Comparison of ENCODE assay signal across 14 cellular contexts in genomic region chr1:220368352-220369265, GRCh38.
A peak's percentile ranks its signal among the peaks of the same experiment; 100 is the strongest.
DNase-seq lines count a peak whose midpoint lies in the region; ATAC-seq, FAIRE-seq and TF ChIP-seq lines count a peak whose summit lies in the region.
"Had no signal": no experiment of that assay in that cellular context is flagged by ENCODE, and none has a peak within 500 bp of the region (broad histone marks: within the 10 kb centered on the region; RNA-seq: fewer than 3 reads in every experiment).

No MANE protein-coding gene starts in this region.

- TF ChIP-seq POLR2A in testis (IDR thresholded peaks at IDR 0.05): no peak

- no peak overlapping the region for H3K4me3 ChIP-seq in testis
- H3K4me3 ChIP-seq: gastroesophageal sphincter, skin epidermis, vagina had no signal

- no peaks in the 10 kb centered on the region for H3K9me3 ChIP-seq in testis
- H3K9me3 ChIP-seq: vagina had no signal

- ATAC-seq in GM21786 (IDR thresholded peaks at IDR 0.05; ENCODE audit: unreplicated experiment): peak; percentile 39
- no peak for ATAC-seq in HG02970 (IDR thresholded peaks at IDR 0.05; ENCODE audit: low FRiP score, unreplicated experiment)
- ATAC-seq: CD8-positive, alpha-beta T cell; gastroesophageal sphincter had no signal

- no peaks in the 10 kb centered on the region for H3K36me3 ChIP-seq in testis (ENCODE audit: low read depth, missing control alignments)
- H3K36me3 ChIP-seq: gastroesophageal sphincter, vagina had no signal

- peak; percentile 34 for DNase-seq in NCI-H510A (lab: John Stamatoyannopoulos, UW)
- DNase-seq in epithelial cell of prostate (ENCODE audit: low read depth, low spot score): peak; percentile 26
- DNase-seq in non-pigmented ciliary epithelial cell (ENCODE audit: low read depth): peak; percentile 26
- DNase-seq in GM19239 (ENCODE audit: insufficient read length, low spot score): no peak
- no peak for DNase-seq in 8988T
- no peak for DNase-seq in testis
- DNase-seq: CD8-positive, alpha-beta T cell; NCI-H2227 treated with DMSO at 0.1 percent for 48 hours had no signal

- intact Hi-C loops in testis (cut with DNase I; ENCODE audit: low total_unique reads): no loop called here

- 73 to 76% methylated on average over 7 of the region's 7 CpGs for WGBS in testis, 2 donors

- H3K4me1 ChIP-seq in testis: no peaks in the 10 kb centered on the region

- no peaks in the 10 kb centered on the region for H3K27me3 ChIP-seq in testis
- H3K27me3 ChIP-seq: gastroesophageal sphincter, vagina had no signal

- no peak for TF ChIP-seq CTCF in testis (IDR thresholded peaks at IDR 0.05)

- no peak overlapping the region for H3K27ac ChIP-seq in epithelial cell of prostate
- H3K27ac ChIP-seq in testis: no peak overlapping the region
- H3K27ac ChIP-seq: gastroesophageal sphincter, skin epidermis, vagina had no signal

- no peak for FAIRE-seq in GM19239 (lab: Jason Lieb, UNC)
- FAIRE-seq: colon had no signal

Comparison
In these comparisons a context has a peak if more than half of its experiments do, and no peak if none do; other contexts are left out.
1. DNase-seq: peak in NCI-H510A (single experiment), epithelial cell of prostate (single experiment) and non-pigmented ciliary epithelial cell (single experiment); none in GM19239 (single experiment), 8988T (single experiment) and testis (single experiment).